In the genomic region with DNA sequence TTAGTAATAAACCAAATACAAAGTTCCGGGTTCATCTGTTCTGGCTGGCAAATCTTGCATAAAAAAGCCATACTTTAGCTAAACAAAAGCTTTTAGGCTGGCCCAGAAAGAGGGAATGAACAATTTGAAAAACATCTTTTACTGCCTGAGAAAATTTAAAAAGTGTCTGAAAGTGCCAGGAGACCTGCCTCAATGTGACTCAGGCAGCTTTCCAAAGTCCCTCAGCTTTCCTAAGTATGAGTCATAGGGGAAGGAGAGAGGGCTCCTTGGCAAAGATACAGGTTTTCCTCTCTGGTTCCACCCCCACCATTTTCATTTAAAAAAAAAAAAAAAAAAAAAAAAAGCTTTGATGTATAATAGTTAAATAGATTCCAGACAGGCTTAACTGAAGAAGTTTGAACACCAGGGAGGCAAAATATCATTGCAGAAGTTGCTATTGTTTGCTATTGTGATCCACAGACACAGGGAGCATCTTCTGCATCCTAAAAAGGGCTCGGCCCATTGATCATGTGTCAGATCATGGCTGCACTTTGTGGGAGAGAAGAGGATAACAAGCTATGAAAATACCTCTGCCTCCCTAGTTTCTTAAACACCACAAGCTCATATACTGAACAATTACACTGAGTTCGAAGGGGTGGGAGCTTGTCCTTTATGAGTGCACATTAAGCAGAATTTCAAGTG, we compare ENCODE assay signal across 8 cellular contexts.
DNase-seq lines count a peak whose midpoint lies in the region; ATAC-seq and TF ChIP-seq lines count a peak whose summit lies in the region.

No MANE protein-coding gene starts in this region.

- H3K27ac ChIP-seq in RWPE1, result no peak overlapping the region

- TF ChIP-seq CTCF in RWPE1 (conservative IDR thresholded peaks at IDR 0.05; ENCODE audit: low read depth) (no peak), fibroblast of the aortic adventitia (IDR thresholded peaks at IDR 0.05; ENCODE audit: insufficient read depth, low read length) (no peak), retinal pigment epithelial cell (conservative IDR thresholded peaks at IDR 0.05; ENCODE audit: low read depth, low read length) (no peak)

- POLR2A ChIA-PET in RWPE1 (lab: Yijun Ruan, JAX; ENCODE audit: low non-redundant PET), result no interaction called here

- H3K4me3 ChIP-seq in fibroblast of the aortic adventitia (ENCODE audit: low read depth, low read length), result no peak overlapping the region
- peak overlapping the region; percentile 16 for H3K4me3 ChIP-seq in retinal pigment epithelial cell (ENCODE audit: low read length)

- ATAC-seq in GM19455 (IDR thresholded peaks at IDR 0.05; ENCODE audit: unreplicated experiment) (no peak), GM18870 (IDR thresholded peaks at IDR 0.05; ENCODE audit: unreplicated experiment) (no peak)

- CTCF ChIA-PET in RWPE1 (lab: Yijun Ruan, JAX), result interaction anchor here (0.6 to 0.8 kb wide), 2 partner anchors 11 to 120 kb away, joined by 4 read pairs; no protein-coding TSS in a partner anchor

- DNase-seq in EH (ENCODE audit: low read depth) (peak; percentile 96), RWPE1 (ENCODE audit: low spot score) (peak; percentile 86), fibroblast of the aortic adventitia (ENCODE audit: low read depth) (peak; percentile 97), retinal pigment epithelial cell (ENCODE audit: low read depth) (peak; percentile 91), occipital lobe (lab: John Stamatoyannopoulos, UW) (no peak), NCI-H526 treated with DMSO at 0.1 percent for 48 hours (lab: John Stamatoyannopoulos, UW) (no peak)

Comparison
In these comparisons a context has a peak if more than half of its experiments do, and no peak if none do; other contexts are left out.
1. DNase-seq: peak in EH (single experiment), RWPE1 (single experiment), fibroblast of the aortic adventitia (single experiment) and retinal pigment epithelial cell (single experiment); none in occipital lobe (single experiment) and NCI-H526 treated with DMSO at 0.1 percent for 48 hours (single experiment).